Comparison of ENCODE assay signal across 8 cellular contexts in the genomic region with DNA sequence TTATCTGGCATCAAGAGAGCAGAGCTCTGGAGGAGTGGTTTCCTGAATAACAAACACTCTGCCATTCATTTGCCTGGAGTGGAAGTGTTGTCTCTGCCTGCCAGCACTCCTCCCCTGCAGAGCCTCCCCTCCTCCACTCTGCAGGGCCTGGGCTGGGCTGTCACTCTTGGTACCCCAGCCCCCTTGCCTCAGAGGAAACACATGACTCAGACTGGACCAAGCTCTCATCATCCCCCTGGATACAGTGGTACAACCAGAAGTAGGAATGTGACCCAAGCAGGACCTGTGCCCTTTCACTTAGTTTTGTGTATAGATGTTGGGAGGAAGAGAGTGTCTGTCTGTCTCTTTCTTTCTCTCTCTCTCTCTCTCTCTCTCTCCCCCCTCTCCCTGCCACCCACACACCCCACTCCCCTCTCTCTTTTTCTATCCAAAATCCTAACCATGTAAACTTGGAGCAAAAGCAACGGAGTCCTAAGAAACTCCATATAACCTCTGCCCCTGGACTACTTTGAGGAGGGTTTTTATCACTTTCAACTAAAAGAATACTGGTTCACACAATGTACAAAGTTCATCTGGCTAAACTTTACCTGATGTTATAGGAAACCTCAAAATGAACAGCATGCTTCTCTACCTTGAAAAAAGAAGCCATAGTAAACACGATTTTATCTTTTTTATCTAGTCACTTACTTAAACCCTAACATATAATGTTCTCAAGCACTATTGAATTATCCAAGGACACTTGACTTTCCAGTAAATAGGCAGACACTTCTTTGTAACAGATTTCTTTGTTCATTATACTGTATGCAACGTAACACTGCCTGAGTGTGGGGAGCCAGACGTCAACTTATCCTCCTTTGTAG. TPM values are rescaled to one million over a fixed set of nuclear protein-coding genes. Genes with fewer than 3 reads are reported as not detected.
DNase-seq lines count a peak whose midpoint lies in the region; ATAC-seq and TF ChIP-seq lines count a peak whose summit lies in the region.

No MANE protein-coding gene starts in this region.

- ATAC-seq in GM19324 (IDR thresholded peaks at IDR 0.05; ENCODE audit: low FRiP score, unreplicated experiment) (peak; percentile 45), HG03460 (IDR thresholded peaks at IDR 0.05; ENCODE audit: unreplicated experiment) (no peak)

- no peak for TF ChIP-seq EP300 in esophagus muscularis mucosa (IDR thresholded peaks at IDR 0.05)

- TF ChIP-seq POLR2A in esophagus muscularis mucosa (IDR thresholded peaks at IDR 0.05; ENCODE audit: low read depth): no peak

- H3K27ac ChIP-seq in esophagus muscularis mucosa (replicated peaks in 1 of 4) (peak overlapping the region in 2 of 4 donors; percentile 18 to 46), coronary artery (peak overlapping the region in 1 of 2 donors; percentile 31)

- no peaks in the 10 kb centered on the region for H3K36me3 ChIP-seq in esophagus muscularis mucosa

- TF ChIP-seq CTCF in esophagus muscularis mucosa (IDR thresholded peaks at IDR 0.05) (no peak), coronary artery (IDR thresholded peaks at IDR 0.05) (no peak)

- peaks cover 20 to 40% (median 29%) of the 10 kb centered on the region in 4 donors for H3K4me1 ChIP-seq in esophagus muscularis mucosa

- no peaks in the 10 kb centered on the region for H3K27me3 ChIP-seq in esophagus muscularis mucosa

- 85% methylated on average over 4 of the region's 4 CpGs for WGBS in esophagus muscularis mucosa

- H3K4me3 ChIP-seq in esophagus muscularis mucosa: no peak overlapping the region
- no peak overlapping the region for H3K4me3 ChIP-seq in coronary artery

- DNase-seq in NCI-H748 (lab: John Stamatoyannopoulos, UW; ENCODE audit: unreplicated experiment) (peak; percentile 92), esophagus muscularis mucosa (ENCODE audit: extremely low spot score) (peak; percentile 31), midbrain (lab: John Stamatoyannopoulos, UW) (peak; percentile 87), coronary artery (ENCODE audit: low spot score) (no peak), MV-4-11 (lab: John Stamatoyannopoulos, UW) (no peak)
- DNase-seq in activated CD4-positive, alpha-beta T cell treated with anti-CD3 and anti-CD28 coated beads for 1 hour: no peak

- no peaks in the 10 kb centered on the region for H3K9me3 ChIP-seq in esophagus muscularis mucosa

- intact Hi-C loops in esophagus muscularis mucosa (cut with DNase I): no loop called here

RNA-seq across cellular contexts. Expression of a gene that starts 43.8 kb away (rescaled TPM):
- total RNA-seq in esophagus muscularis mucosa: 10 to 100 TPM; 14.0 to 25.3 (median 18.8) TPM

RNA-seq across cellular contexts. Expression of a gene that starts 44.1 kb away (rescaled TPM):
- 10 to 100 TPM; 19.5 to 27.1 (median 25.7) TPM for total RNA-seq in esophagus muscularis mucosa

Comparison
In these comparisons a context has a peak if more than half of its experiments do, and no peak if none do; other contexts are left out.
1. DNase-seq: peak in NCI-H748 (single experiment), esophagus muscularis mucosa (single experiment) and midbrain (single experiment); none in coronary artery (single experiment), MV-4-11 (single experiment) and activated CD4-positive, alpha-beta T cell treated with anti-CD3 and anti-CD28 coated beads for 1 hour (single experiment).